In the genomic region with DNA sequence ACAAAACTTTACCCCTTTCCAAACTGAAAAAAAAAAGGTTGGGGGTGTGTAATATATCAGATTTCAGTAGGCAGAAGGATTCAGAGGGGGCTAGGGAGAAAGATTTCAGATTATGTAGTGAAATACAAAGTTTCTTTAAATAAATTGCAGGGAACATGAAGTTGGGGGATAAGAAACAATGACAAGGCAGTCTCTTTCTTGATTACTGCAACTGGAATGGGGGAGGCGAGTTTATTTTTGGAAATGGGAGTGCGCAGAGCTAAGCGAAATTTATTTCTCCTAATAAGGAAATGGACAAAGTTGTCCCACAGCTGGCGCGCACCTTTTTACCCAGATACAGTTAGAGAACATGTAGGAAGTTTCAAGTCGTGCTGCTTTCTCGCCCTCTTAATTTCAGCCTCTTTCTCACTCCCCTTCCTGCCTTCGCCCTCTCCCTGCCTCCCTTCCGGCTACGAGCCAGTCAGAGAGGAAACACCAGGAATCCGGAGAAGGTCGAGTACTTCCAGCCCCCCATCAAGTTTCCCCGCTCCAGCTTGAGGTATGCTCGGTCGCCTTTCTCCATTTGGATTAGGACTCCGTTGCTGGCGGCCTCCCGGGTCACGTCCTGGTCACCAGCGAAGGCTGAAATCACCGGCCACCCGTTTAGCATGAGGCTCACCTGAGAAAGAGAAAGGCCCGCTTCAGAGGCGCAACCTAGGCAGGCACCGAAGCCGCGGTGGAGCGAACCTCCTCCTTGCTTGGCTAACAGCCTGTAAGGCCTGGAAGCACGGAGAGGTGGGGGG, we compare ENCODE assay signal across 1 cellular context.
TF ChIP-seq lines count a peak whose summit lies in the region.

No MANE protein-coding gene starts in this region.

TF ChIP-seq in H1, 55 proteins besides CTCF, POLR2A, EP300 and RAD21:
- no peak for TF ChIP-seq CEBPB (IDR thresholded peaks at IDR 0.05; ENCODE audit: low read depth, low read length)
- no peak for TF ChIP-seq SRF (IDR thresholded peaks at IDR 0.05; ENCODE audit: low read depth, low read length)
- no peak for TF ChIP-seq BACH1 (IDR thresholded peaks at IDR 0.05; ENCODE audit: low read length)
- no peak for TF ChIP-seq FOSL1 (IDR thresholded peaks at IDR 0.05; ENCODE audit: insufficient read depth, low read depth, low read length)
- no peak for TF ChIP-seq HDAC6 (IDR thresholded peaks at IDR 0.05; ENCODE audit: low read depth, low read length)
- TF ChIP-seq KDM4A (IDR thresholded peaks at IDR 0.05; ENCODE audit: low read depth, low read length, severe bottlenecking) = peak; percentile 49
- TF ChIP-seq GTF2F1 (IDR thresholded peaks at IDR 0.05; ENCODE audit: borderline replicate concordance, low read depth, low read length) = no peak
- no peak for TF ChIP-seq RBBP5 (IDR thresholded peaks at IDR 0.05; ENCODE audit: borderline replicate concordance, low read depth, low read length)
- peak; percentile 36; the same call in 1 of the 2 replicates for TF ChIP-seq SUZ12 (IDR thresholded peaks at IDR 0.05; ENCODE audit: low read length)
- TF ChIP-seq, protein P1, sequence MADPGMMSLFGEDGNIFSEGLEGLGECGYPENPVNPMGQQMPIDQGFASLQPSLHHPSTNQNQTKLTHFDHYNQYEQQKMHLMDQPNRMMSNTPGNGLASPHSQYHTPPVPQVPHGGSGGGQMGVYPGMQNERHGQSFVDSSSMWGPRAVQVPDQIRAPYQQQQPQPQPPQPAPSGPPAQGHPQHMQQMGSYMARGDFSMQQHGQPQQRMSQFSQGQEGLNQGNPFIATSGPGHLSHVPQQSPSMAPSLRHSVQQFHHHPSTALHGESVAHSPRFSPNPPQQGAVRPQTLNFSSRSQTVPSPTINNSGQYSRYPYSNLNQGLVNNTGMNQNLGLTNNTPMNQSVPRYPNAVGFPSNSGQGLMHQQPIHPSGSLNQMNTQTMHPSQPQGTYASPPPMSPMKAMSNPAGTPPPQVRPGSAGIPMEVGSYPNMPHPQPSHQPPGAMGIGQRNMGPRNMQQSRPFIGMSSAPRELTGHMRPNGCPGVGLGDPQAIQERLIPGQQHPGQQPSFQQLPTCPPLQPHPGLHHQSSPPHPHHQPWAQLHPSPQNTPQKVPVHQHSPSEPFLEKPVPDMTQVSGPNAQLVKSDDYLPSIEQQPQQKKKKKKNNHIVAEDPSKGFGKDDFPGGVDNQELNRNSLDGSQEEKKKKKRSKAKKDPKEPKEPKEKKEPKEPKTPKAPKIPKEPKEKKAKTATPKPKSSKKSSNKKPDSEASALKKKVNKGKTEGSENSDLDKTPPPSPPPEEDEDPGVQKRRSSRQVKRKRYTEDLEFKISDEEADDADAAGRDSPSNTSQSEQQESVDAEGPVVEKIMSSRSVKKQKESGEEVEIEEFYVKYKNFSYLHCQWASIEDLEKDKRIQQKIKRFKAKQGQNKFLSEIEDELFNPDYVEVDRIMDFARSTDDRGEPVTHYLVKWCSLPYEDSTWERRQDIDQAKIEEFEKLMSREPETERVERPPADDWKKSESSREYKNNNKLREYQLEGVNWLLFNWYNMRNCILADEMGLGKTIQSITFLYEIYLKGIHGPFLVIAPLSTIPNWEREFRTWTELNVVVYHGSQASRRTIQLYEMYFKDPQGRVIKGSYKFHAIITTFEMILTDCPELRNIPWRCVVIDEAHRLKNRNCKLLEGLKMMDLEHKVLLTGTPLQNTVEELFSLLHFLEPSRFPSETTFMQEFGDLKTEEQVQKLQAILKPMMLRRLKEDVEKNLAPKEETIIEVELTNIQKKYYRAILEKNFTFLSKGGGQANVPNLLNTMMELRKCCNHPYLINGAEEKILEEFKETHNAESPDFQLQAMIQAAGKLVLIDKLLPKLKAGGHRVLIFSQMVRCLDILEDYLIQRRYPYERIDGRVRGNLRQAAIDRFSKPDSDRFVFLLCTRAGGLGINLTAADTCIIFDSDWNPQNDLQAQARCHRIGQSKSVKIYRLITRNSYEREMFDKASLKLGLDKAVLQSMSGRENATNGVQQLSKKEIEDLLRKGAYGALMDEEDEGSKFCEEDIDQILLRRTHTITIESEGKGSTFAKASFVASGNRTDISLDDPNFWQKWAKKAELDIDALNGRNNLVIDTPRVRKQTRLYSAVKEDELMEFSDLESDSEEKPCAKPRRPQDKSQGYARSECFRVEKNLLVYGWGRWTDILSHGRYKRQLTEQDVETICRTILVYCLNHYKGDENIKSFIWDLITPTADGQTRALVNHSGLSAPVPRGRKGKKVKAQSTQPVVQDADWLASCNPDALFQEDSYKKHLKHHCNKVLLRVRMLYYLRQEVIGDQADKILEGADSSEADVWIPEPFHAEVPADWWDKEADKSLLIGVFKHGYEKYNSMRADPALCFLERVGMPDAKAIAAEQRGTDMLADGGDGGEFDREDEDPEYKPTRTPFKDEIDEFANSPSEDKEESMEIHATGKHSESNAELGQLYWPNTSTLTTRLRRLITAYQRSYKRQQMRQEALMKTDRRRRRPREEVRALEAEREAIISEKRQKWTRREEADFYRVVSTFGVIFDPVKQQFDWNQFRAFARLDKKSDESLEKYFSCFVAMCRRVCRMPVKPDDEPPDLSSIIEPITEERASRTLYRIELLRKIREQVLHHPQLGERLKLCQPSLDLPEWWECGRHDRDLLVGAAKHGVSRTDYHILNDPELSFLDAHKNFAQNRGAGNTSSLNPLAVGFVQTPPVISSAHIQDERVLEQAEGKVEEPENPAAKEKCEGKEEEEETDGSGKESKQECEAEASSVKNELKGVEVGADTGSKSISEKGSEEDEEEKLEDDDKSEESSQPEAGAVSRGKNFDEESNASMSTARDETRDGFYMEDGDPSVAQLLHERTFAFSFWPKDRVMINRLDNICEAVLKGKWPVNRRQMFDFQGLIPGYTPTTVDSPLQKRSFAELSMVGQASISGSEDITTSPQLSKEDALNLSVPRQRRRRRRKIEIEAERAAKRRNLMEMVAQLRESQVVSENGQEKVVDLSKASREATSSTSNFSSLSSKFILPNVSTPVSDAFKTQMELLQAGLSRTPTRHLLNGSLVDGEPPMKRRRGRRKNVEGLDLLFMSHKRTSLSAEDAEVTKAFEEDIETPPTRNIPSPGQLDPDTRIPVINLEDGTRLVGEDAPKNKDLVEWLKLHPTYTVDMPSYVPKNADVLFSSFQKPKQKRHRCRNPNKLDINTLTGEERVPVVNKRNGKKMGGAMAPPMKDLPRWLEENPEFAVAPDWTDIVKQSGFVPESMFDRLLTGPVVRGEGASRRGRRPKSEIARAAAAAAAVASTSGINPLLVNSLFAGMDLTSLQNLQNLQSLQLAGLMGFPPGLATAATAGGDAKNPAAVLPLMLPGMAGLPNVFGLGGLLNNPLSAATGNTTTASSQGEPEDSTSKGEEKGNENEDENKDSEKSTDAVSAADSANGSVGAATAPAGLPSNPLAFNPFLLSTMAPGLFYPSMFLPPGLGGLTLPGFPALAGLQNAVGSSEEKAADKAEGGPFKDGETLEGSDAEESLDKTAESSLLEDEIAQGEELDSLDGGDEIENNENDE (IDR thresholded peaks at IDR 0.05; ENCODE audit: insufficient replicate concordance, low read length) = no peak
- TF ChIP-seq CTBP2 (IDR thresholded peaks at IDR 0.05; ENCODE audit: borderline replicate concordance, insufficient read depth, insufficient read length, low read length) = peak; percentile 29
- no peak for TF ChIP-seq RXRA (IDR thresholded peaks at IDR 0.05; ENCODE audit: insufficient read depth, low read depth, low read length)
- TF ChIP-seq KDM5A (IDR thresholded peaks at IDR 0.05; ENCODE audit: low read length) = no peak
- TF ChIP-seq MAFK (IDR thresholded peaks at IDR 0.05; ENCODE audit: low read depth, low read length) = no peak
- TF ChIP-seq, protein P2, sequence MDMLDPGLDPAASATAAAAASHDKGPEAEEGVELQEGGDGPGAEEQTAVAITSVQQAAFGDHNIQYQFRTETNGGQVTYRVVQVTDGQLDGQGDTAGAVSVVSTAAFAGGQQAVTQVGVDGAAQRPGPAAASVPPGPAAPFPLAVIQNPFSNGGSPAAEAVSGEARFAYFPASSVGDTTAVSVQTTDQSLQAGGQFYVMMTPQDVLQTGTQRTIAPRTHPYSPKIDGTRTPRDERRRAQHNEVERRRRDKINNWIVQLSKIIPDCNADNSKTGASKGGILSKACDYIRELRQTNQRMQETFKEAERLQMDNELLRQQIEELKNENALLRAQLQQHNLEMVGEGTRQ (IDR thresholded peaks at IDR 0.05; ENCODE audit: low read length) = no peak
- no peak for TF ChIP-seq HDAC2 (IDR thresholded peaks at IDR 0.05; ENCODE audit: borderline replicate concordance in 1 of 2, low read depth in 2 of 2, low read length in 2 of 2)
- peak; percentile 62 for TF ChIP-seq RNF2 (IDR thresholded peaks at IDR 0.05; ENCODE audit: borderline replicate concordance, low read depth, low read length, missing control alignments, poor library complexity, severe bottlenecking)
- TF ChIP-seq, protein P3, sequence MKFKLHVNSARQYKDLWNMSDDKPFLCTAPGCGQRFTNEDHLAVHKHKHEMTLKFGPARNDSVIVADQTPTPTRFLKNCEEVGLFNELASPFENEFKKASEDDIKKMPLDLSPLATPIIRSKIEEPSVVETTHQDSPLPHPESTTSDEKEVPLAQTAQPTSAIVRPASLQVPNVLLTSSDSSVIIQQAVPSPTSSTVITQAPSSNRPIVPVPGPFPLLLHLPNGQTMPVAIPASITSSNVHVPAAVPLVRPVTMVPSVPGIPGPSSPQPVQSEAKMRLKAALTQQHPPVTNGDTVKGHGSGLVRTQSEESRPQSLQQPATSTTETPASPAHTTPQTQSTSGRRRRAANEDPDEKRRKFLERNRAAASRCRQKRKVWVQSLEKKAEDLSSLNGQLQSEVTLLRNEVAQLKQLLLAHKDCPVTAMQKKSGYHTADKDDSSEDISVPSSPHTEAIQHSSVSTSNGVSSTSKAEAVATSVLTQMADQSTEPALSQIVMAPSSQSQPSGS (IDR thresholded peaks at IDR 0.05; ENCODE audit: low read length) = no peak
- TF ChIP-seq NANOG (IDR thresholded peaks at IDR 0.05; ENCODE audit: insufficient read depth, low read depth, low read length, poor library complexity, severe bottlenecking) = no peak
TF ChIP-seq in H1: peak in this region for 4.
